9 cellular contexts compared by ENCODE assay signal in the genomic region with DNA sequence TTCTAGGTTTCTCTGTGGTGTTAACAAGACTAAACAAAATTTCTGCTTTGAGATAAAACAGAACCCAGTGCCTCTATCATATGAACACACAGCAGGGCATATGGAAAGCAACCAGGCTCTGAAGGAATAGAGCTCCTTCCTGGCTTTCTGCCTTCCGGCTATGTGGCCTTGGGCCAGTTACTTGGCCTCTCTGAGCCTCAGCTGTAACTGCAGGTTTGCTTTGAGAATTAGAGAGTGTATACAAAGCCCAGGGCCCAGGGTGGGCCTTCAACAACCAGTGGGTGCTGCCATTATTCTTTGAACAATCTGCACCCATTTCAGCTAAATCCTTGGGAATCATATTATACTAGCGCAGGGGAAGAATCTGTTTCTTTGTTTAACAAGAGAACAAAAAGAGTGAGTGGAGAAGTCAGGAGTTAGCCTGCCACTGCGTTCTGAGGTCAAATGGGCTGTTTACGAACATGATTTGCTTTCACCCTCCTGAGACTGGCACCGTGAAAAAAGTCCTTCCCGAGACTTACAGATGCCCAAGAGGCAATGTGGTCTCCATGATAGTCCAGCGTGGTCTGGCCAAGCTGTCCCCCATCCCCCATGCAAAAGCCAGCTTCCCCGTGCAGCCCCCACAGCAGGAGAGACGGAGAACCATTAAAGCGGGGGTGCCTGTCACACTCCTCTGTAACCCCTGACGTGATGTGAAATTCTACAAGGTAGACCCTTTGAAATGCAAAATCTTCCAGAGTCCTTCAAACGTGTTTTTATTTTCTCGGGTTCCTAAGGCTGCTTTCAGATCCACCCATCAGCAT. TPM values are rescaled to one million over a fixed set of nuclear protein-coding genes. Genes with fewer than 3 reads are reported as not detected.
A peak's percentile ranks its signal among the peaks of the same experiment; 100 is the strongest.
DNase-seq lines count a peak whose midpoint lies in the region; ATAC-seq and TF ChIP-seq lines count a peak whose summit lies in the region.
"Had no signal": no experiment of that assay in that cellular context is flagged by ENCODE, and none has a peak within 500 bp of the region (broad histone marks: within the 10 kb centered on the region; RNA-seq: fewer than 3 reads in every experiment).

No MANE protein-coding gene starts in this region.

- H3K4me1 ChIP-seq in ascending aorta = peaks cover 16 to 63% of the 10 kb centered on the region in 2 donors

- intact Hi-C loops in activated CD4-positive, alpha-beta T cell treated with anti-CD3 and anti-CD28 coated beads, Interleukin-2, amount 10 ng/mL, durations not matched to agents 24 days and 14 days (cut with micrococcal nuclease) = no loop called here
- intact Hi-C loops in ascending aorta (cut with DNase I) = no loop called here

- no peak overlapping the region for H3K4me3 ChIP-seq in ascending aorta

- peak overlapping the region; percentile 63 to 73 for H3K27ac ChIP-seq in ascending aorta
- peak overlapping the region; percentile 93 for H3K27ac ChIP-seq in temporal lobe (ENCODE audit: low read depth, low read length)

- peak overlapping the region; percentile 39 for H3K4me3 Mint-ChIP-seq in activated CD4-positive, alpha-beta T cell treated with anti-CD3 and anti-CD28 coated beads, Interleukin-2, amount 10 ng/mL, durations not matched to agents 24 days and 14 days

- H3K36me3 ChIP-seq in ascending aorta = no peaks in the 10 kb centered on the region

- ATAC-seq in GM21737 (IDR thresholded peaks at IDR 0.05; ENCODE audit: unreplicated experiment) = no peak

- peaks cover 22% of the 10 kb centered on the region for H3K36me3 Mint-ChIP-seq in activated CD4-positive, alpha-beta T cell treated with anti-CD3 and anti-CD28 coated beads, Interleukin-2, amount 10 ng/mL, durations not matched to agents 24 days and 14 days (ENCODE audit: low read depth)

- peaks cover 10% of the 10 kb centered on the region for H3K27me3 Mint-ChIP-seq in activated CD4-positive, alpha-beta T cell treated with anti-CD3 and anti-CD28 coated beads, Interleukin-2, amount 10 ng/mL, durations not matched to agents 24 days and 14 days

- H3K27ac Mint-ChIP-seq in activated CD4-positive, alpha-beta T cell treated with anti-CD3 and anti-CD28 coated beads, Interleukin-2, amount 10 ng/mL, durations not matched to agents 24 days and 14 days = no peak overlapping the region

- no peaks in the 10 kb centered on the region for H3K9me3 ChIP-seq in ascending aorta

- H3K9me3 Mint-ChIP-seq in activated CD4-positive, alpha-beta T cell treated with anti-CD3 and anti-CD28 coated beads, Interleukin-2, amount 10 ng/mL, durations not matched to agents 24 days and 14 days = no peaks in the 10 kb centered on the region

- peaks cover 64% of the 10 kb centered on the region for H3K4me1 Mint-ChIP-seq in activated CD4-positive, alpha-beta T cell treated with anti-CD3 and anti-CD28 coated beads, Interleukin-2, amount 10 ng/mL, durations not matched to agents 24 days and 14 days

- TF ChIP-seq CTCF in ascending aorta (IDR thresholded peaks at IDR 0.05) = no peak

- no peaks in the 10 kb centered on the region for H3K27me3 ChIP-seq in ascending aorta

- DNase-seq in activated CD4-positive, alpha-beta T cell treated with anti-CD3 and anti-CD28 coated beads, Interleukin-2, amount 10 ng/mL, durations not matched to agents 24 days and 14 days = peak; percentile 52
- DNase-seq in activated CD4-positive, alpha-beta T cell treated with anti-CD3 and anti-CD28 coated beads for 1 hour = no peak
- DNase-seq in ascending aorta (ENCODE audit: low spot score in 2 of 2) (peak in 1 of 2 donors; percentile 50), medulla oblongata (ENCODE audit: extremely low spot score) (peak; percentile 65), NOMO-1 (lab: John Stamatoyannopoulos, UW; ENCODE audit: unreplicated experiment in 2 of 2) (no peak)
- DNase-seq in stimulated activated CD4-positive, alpha-beta T cell treated with anti-CD3 and anti-CD28 coated beads, Interleukin-1b, Interleukin-23, amount 100 ng/mL, for 48 hours = no peak
- DNase-seq: NCI-H345 had no signal

RNA-seq across cellular contexts. Expression of a gene that starts 4.9 kb away (rescaled TPM):
- 20.9 and 21.8 TPM in 2 replicates for total RNA-seq in activated CD4-positive, alpha-beta T cell treated with anti-CD3 and anti-CD28 coated beads, Interleukin-2, amount 10 ng/mL, durations not matched to agents 24 days and 14 days
- total RNA-seq in ascending aorta = 52.5 TPM
- 17.0 TPM for total RNA-seq in temporal lobe

RNA-seq across cellular contexts. Expression of a gene that starts 52.4 kb away (rescaled TPM):
- total RNA-seq in activated CD4-positive, alpha-beta T cell treated with anti-CD3 and anti-CD28 coated beads, Interleukin-2, amount 10 ng/mL, durations not matched to agents 24 days and 14 days = 21.5 and 22.3 TPM in 2 replicates
- total RNA-seq in ascending aorta (10.5 TPM), temporal lobe (36.9 TPM)

Comparison
In these comparisons a context has a peak if more than half of its experiments do, and no peak if none do; other contexts are left out.
1. DNase-seq: peak in activated CD4-positive, alpha-beta T cell treated with anti-CD3 and anti-CD28 coated beads, Interleukin-2, amount 10 ng/mL, durations not matched to agents 24 days and 14 days (single experiment) and medulla oblongata (single experiment); none in activated CD4-positive, alpha-beta T cell treated with anti-CD3 and anti-CD28 coated beads for 1 hour (single experiment), NOMO-1 (0 of 2) and stimulated activated CD4-positive, alpha-beta T cell treated with anti-CD3 and anti-CD28 coated beads, Interleukin-1b, Interleukin-23, amount 100 ng/mL, for 48 hours (single experiment).